In genomic region chr2:148794558-148794957, GRCh38 we compare ENCODE assay signal across 17 cellular contexts.
DNase-seq lines count a peak whose midpoint lies in the region.
"Had no signal": no experiment of that assay in that cellular context is flagged by ENCODE, and none has a peak within 500 bp of the region (broad histone marks: within the 10 kb centered on the region; RNA-seq: fewer than 3 reads in every experiment).

No MANE protein-coding gene starts in this region.

- no peaks in the 10 kb centered on the region for H3K4me1 ChIP-seq in trophoblast cell (ENCODE audit: control insufficient read depth in 1 of 2, insufficient read depth in 2 of 2, low read length in 2 of 2)
- H3K4me1 ChIP-seq in effector memory CD4-positive, alpha-beta T cell (ENCODE audit: control insufficient read depth, insufficient read depth, low read length, poor library complexity, severe bottlenecking): no peaks in the 10 kb centered on the region
- H3K4me1 ChIP-seq: right atrium auricular region, stomach had no signal

- H3K4me2 ChIP-seq in trophoblast cell (ENCODE audit: low read length): no peak overlapping the region
- H3K4me2 ChIP-seq: GM23338 had no signal

- WGBS in trophoblast cell (ENCODE audit: extremely low coverage, insufficient coverage, insufficient read length): 100% methylated on average over 1 of the region's 2 CpGs

- H3K23ac ChIP-seq in trophoblast cell (ENCODE audit: low read length): no peak overlapping the region

- no peak overlapping the region for H3K4ac ChIP-seq in trophoblast cell (ENCODE audit: low read depth, low read length)

- DNase-seq in Caki2 (ENCODE audit: low read depth) (peak; percentile 10), LHCN-M2 (ENCODE audit: low read depth) (peak; percentile 31), fibroblast of peridontal ligament (ENCODE audit: extremely low read depth) (peak; percentile 88), renal cortical epithelial cell (ENCODE audit: low read depth) (peak; percentile 94), trophoblast cell (no peak), NCI-H1694 treated with DMSO at 0.1 percent for 48 hours (lab: John Stamatoyannopoulos, UW) (no peak)
- no peak for DNase-seq in effector memory CD4-positive, alpha-beta T cell
- DNase-seq: activated CD4-positive, alpha-beta T cell treated with anti-CD3 and anti-CD28 coated beads, Interleukin-2, amount 50 U/mL, for 4 hours; activated naive CD4-positive, alpha-beta T cell treated with Interleukin-2 at 50 U/mL for 16 hours; MV-4-11; NCI-H2081 treated with DMSO at 0.1 percent for 48 hours; NCI-H510A treated with DMSO at 0.1 percent for 48 hours; nucleus accumbens; stomach had no signal

- H3K79me1 ChIP-seq in trophoblast cell (ENCODE audit: low read length): no peaks in the 10 kb centered on the region

- no peaks in the 10 kb centered on the region for H3K79me2 ChIP-seq in trophoblast cell (ENCODE audit: control insufficient read depth, insufficient read depth, low read length, poor library complexity)

- in situ Hi-C loops in Caki2 (cut with HindIII; ENCODE audit: low pct_unique_long_range_greater_than_20kb, low sequenced_read_pairs): no loop called here

- H3K9me3 ChIP-seq in trophoblast cell (ENCODE audit: insufficient read depth, low read depth, low read length): no peaks in the 10 kb centered on the region
- no peaks in the 10 kb centered on the region for H3K9me3 ChIP-seq in effector memory CD4-positive, alpha-beta T cell (ENCODE audit: control insufficient read depth, low read length)
- H3K9me3 ChIP-seq: right atrium auricular region, stomach had no signal

- H3K27me3 ChIP-seq in trophoblast cell (ENCODE audit: insufficient read depth, low read length): no peaks in the 10 kb centered on the region
- no peaks in the 10 kb centered on the region for H3K27me3 ChIP-seq in effector memory CD4-positive, alpha-beta T cell (replicated peaks; ENCODE audit: control insufficient read depth, insufficient read depth, low read length, poor library complexity, severe bottlenecking)
- H3K27me3 ChIP-seq: BLaER1 treated with 17β-estradiol and CSF1 and Interleukin-3, amounts not matched to agents 10 nM and 100 nM; right atrium auricular region; stomach had no signal

- H3K27ac ChIP-seq in trophoblast cell (ENCODE audit: low read depth, low read length): no peak overlapping the region
- no peak overlapping the region for H3K27ac ChIP-seq in effector memory CD4-positive, alpha-beta T cell (ENCODE audit: insufficient read depth, low read length, poor library complexity, severe bottlenecking)
- H3K27ac ChIP-seq: BLaER1 treated with 17β-estradiol and CSF1 and Interleukin-3, amounts not matched to agents 10 nM and 100 nM; right atrium auricular region; stomach had no signal

- no peak overlapping the region for H2BK5ac ChIP-seq in trophoblast cell (ENCODE audit: low read depth, low read length, poor library complexity)

- H3K18ac ChIP-seq in trophoblast cell (ENCODE audit: low read length): no peak overlapping the region

- H2AK5ac ChIP-seq in trophoblast cell (ENCODE audit: low read length): no peak overlapping the region

- no peak overlapping the region for H2BK120ac ChIP-seq in trophoblast cell (ENCODE audit: insufficient read depth, low read length, poor library complexity)

- H3K4me3 ChIP-seq in trophoblast cell (ENCODE audit: low read depth, low read length): no peak overlapping the region
- H3K4me3 ChIP-seq in effector memory CD4-positive, alpha-beta T cell (ENCODE audit: insufficient read depth, low read depth, low read length, poor library complexity, severe bottlenecking): no peak overlapping the region
- H3K4me3 ChIP-seq: BLaER1 treated with 17β-estradiol and CSF1 and Interleukin-3, amounts not matched to agents 10 nM and 100 nM; GM23338; right atrium auricular region; stomach had no signal

- H2AFZ ChIP-seq in trophoblast cell (ENCODE audit: insufficient read depth, low read length, poor library complexity): no peak overlapping the region
- H2AFZ ChIP-seq: GM23338 had no signal

- H4K91ac ChIP-seq in trophoblast cell (ENCODE audit: low read depth, low read length): no peak overlapping the region

- H3K9ac ChIP-seq in trophoblast cell (ENCODE audit: low read length): no peak overlapping the region
- H3K9ac ChIP-seq: BLaER1 treated with 17β-estradiol and CSF1 and Interleukin-3, amounts not matched to agents 10 nM and 100 nM had no signal

- no peaks in the 10 kb centered on the region for H3K36me3 ChIP-seq in trophoblast cell (ENCODE audit: control insufficient read depth in 1 of 2, insufficient read depth in 2 of 2, low read length in 2 of 2)
- H3K36me3 ChIP-seq in effector memory CD4-positive, alpha-beta T cell (ENCODE audit: control insufficient read depth, insufficient read depth, low read length): no peaks in the 10 kb centered on the region
- H3K36me3 ChIP-seq: right atrium auricular region had no signal

- no peak overlapping the region for H4K12ac ChIP-seq in trophoblast cell (ENCODE audit: low read depth, low read length)

- no peak overlapping the region for H3K14ac ChIP-seq in trophoblast cell (ENCODE audit: low read length)

- no peak overlapping the region for H4K8ac ChIP-seq in trophoblast cell (ENCODE audit: low read depth, low read length)

- no peak overlapping the region for H2BK12ac ChIP-seq in trophoblast cell (ENCODE audit: low read length)

Comparison
In these comparisons a context has a peak if more than half of its experiments do, and no peak if none do; other contexts are left out.
1. DNase-seq: peak in Caki2 (single experiment), LHCN-M2 (single experiment), fibroblast of peridontal ligament (single experiment) and renal cortical epithelial cell (single experiment); none in trophoblast cell (0 of 2), effector memory CD4-positive, alpha-beta T cell (0 of 3) and NCI-H1694 treated with DMSO at 0.1 percent for 48 hours (single experiment).